ENCODE assay signal across 1 cellular context in genomic region chr14:104403421-104404220, GRCh38.
TF ChIP-seq lines count a peak whose summit lies in the region.

No MANE protein-coding gene starts in this region.

TF ChIP-seq in WTC11, 78 proteins besides CTCF, POLR2A, EP300 and RAD21 (continued from another document):
- TF ChIP-seq ZBTB43 (CRISPR knock-in tag; IDR thresholded peaks at IDR 0.05), result no peak
- TF ChIP-seq IRF2 (CRISPR knock-in tag; IDR thresholded peaks at IDR 0.05; ENCODE audit: borderline replicate concordance, low read depth), result no peak
- no peak for TF ChIP-seq ESRRA (CRISPR knock-in tag; IDR thresholded peaks at IDR 0.05; ENCODE audit: borderline replicate concordance)
- no peak for TF ChIP-seq USF2 (CRISPR knock-in tag; IDR thresholded peaks at IDR 0.05)
- no peak for TF ChIP-seq ZNF219 (CRISPR knock-in tag; IDR thresholded peaks at IDR 0.05; ENCODE audit: borderline replicate concordance)
- TF ChIP-seq NFATC4 (CRISPR knock-in tag; IDR thresholded peaks at IDR 0.05), result no peak
- no peak for TF ChIP-seq JUN (CRISPR knock-in tag; IDR thresholded peaks at IDR 0.05)
- no peak for TF ChIP-seq ZSCAN18 (CRISPR knock-in tag; IDR thresholded peaks at IDR 0.05)
